Comparison of ENCODE assay signal across 7 cellular contexts in the genomic region with DNA sequence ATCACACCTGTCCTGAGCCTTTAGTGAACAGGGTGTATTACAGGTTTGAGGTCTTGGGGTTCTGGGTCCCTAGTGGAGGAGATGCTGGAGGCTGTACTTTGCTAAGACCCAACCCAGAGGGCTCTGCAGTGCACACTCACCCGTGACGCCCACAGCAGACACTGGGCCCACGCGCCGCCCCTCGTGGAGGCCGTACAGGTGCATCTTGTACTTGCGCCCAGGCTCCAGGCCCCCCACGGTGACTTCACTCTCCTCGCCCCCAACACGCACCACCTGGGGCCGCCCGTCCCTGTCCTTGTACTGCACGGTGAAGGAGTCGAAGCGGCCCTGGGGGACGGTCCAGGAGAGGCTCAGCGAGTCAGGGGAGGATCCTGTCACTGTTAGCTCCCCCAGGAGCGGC. TPM values are rescaled to one million over a fixed set of nuclear protein-coding genes. Genes with fewer than 3 reads are reported as not detected.
"Had no signal": no experiment of that assay in that cellular context is flagged by ENCODE, and none has a peak within 500 bp of the region (broad histone marks: within the 10 kb centered on the region; RNA-seq: fewer than 3 reads in every experiment).

No MANE protein-coding gene starts in this region.

RNA-seq across cellular contexts. Expression of a gene that starts 29.3 kb away (rescaled TPM):
- total RNA-seq: kidney epithelial cell, lung microvascular endothelial cell, mononuclear cell, myocyte had no signal
- polyA plus RNA-seq: mammary epithelial cell; naive thymus-derived CD4-positive, alpha-beta T cell had no signal

RNA-seq across cellular contexts. Expression of a gene that starts 41.6 kb away (rescaled TPM):
- polyA plus RNA-seq: immature natural killer cell had no signal
